In genomic region chr9:134243778-134244467, GRCh38 we compare ENCODE assay signal across 9 cellular contexts.
A peak's percentile ranks its signal among the peaks of the same experiment; 100 is the strongest.
DNase-seq lines count a peak whose midpoint lies in the region; ATAC-seq and TF ChIP-seq lines count a peak whose summit lies in the region.
"Had no signal": no experiment of that assay in that cellular context is flagged by ENCODE, and none has a peak within 500 bp of the region (broad histone marks: within the 10 kb centered on the region; RNA-seq: fewer than 3 reads in every experiment).

No MANE protein-coding gene starts in this region.

- 32 to 56% (median 52%) methylated on average over 14 of the region's 14 CpGs for WGBS in stomach, 5 donors

- H3K27me3 Mint-ChIP-seq in activated CD4-positive, alpha-beta T cell treated with anti-CD3 and anti-CD28 coated beads, Interleukin-2, amount 10 ng/mL, durations not matched to agents 7 days and 5 days, result peaks cover 11% of the 10 kb centered on the region

- H3K4me1 Mint-ChIP-seq in activated CD4-positive, alpha-beta T cell treated with anti-CD3 and anti-CD28 coated beads, Interleukin-2, amount 10 ng/mL, durations not matched to agents 7 days and 5 days, result peaks cover 4% of the 10 kb centered on the region

- H3K4me3 ChIP-seq in stomach, result no peak overlapping the region

- no peak for TF ChIP-seq EP300 in stomach (IDR thresholded peaks at IDR 0.05)

- TF ChIP-seq POLR2A in stomach (IDR thresholded peaks at IDR 0.05), result no peak

- TF ChIP-seq CTCF in stomach (IDR thresholded peaks at IDR 0.05), result no peak

- H3K4me1 ChIP-seq in stomach, result peaks cover 0 to 11% (median 0%) of the 10 kb centered on the region in 4 donors

- intact Hi-C loops in stomach (cut with DNase I; ENCODE audit: low total_unique reads), result no loop called here

- H3K36me3 Mint-ChIP-seq in activated CD4-positive, alpha-beta T cell treated with anti-CD3 and anti-CD28 coated beads, Interleukin-2, amount 10 ng/mL, durations not matched to agents 7 days and 5 days (ENCODE audit: low read depth), result no peaks in the 10 kb centered on the region

- H3K27ac ChIP-seq in stomach, result no peak overlapping the region

- CTCF ChIA-PET in activated CD4-positive, alpha-beta T cell treated with anti-CD3 and anti-CD28 coated beads, Interleukin-2, amount 10 ng/mL, durations not matched to agents 7 days and 5 days (lab: Charles Lee), result interaction anchor here (0.6 kb wide), 1 partner anchor 1202 kb away, joined by 3 read pairs; no protein-coding TSS in a partner anchor

- no peaks in the 10 kb centered on the region for H3K36me3 ChIP-seq in stomach

- DNase-seq in activated CD4-positive, alpha-beta T cell treated with anti-CD3 and anti-CD28 coated beads for 4 hours, result peak; percentile 30 to 33
- DNase-seq in activated CD4-positive, alpha-beta T cell treated with anti-CD3 and anti-CD28 coated beads, Interleukin-2, amount 10 ng/mL, durations not matched to agents 7 days and 5 days, result no peak
- peak; percentile 26 for DNase-seq in activated CD8-positive, alpha-beta memory T cell treated with anti-CD3 and anti-CD28 coated beads, Interleukin-2, amount 50 U/mL, for 4 hours
- peak; percentile 18 for DNase-seq in iris pigment epithelial cell (ENCODE audit: low read depth)
- DNase-seq in stomach, result peak; percentile 47
- DNase-seq in amniotic stem cell (lab: John Stamatoyannopoulos, UW), result no peak
- DNase-seq: effector CD8-positive, alpha-beta T cell had no signal

- H3K27me3 ChIP-seq in stomach, result peaks cover 0 to 38% (median 0%) of the 10 kb centered on the region in 3 donors

- H3K27ac Mint-ChIP-seq in activated CD4-positive, alpha-beta T cell treated with anti-CD3 and anti-CD28 coated beads, Interleukin-2, amount 10 ng/mL, durations not matched to agents 7 days and 5 days, result no peak overlapping the region

- peaks cover 10% of the 10 kb centered on the region for H3K9me3 Mint-ChIP-seq in activated CD4-positive, alpha-beta T cell treated with anti-CD3 and anti-CD28 coated beads, Interleukin-2, amount 10 ng/mL, durations not matched to agents 7 days and 5 days

- POLR2A ChIA-PET in activated CD4-positive, alpha-beta T cell treated with anti-CD3 and anti-CD28 coated beads, Interleukin-2, amount 10 ng/mL, durations not matched to agents 7 days and 5 days (lab: Charles Lee), result no interaction called here

- H3K9me3 ChIP-seq in stomach, result peaks cover 0 to 17% (median 11%) of the 10 kb centered on the region in 4 donors

- H3K4me3 Mint-ChIP-seq in activated CD4-positive, alpha-beta T cell treated with anti-CD3 and anti-CD28 coated beads, Interleukin-2, amount 10 ng/mL, durations not matched to agents 7 days and 5 days, result no peak overlapping the region

- ATAC-seq in GM18520 (IDR thresholded peaks at IDR 0.05; ENCODE audit: unreplicated experiment), result no peak
- ATAC-seq in HG03108 (IDR thresholded peaks at IDR 0.05; ENCODE audit: unreplicated experiment), result no peak

Comparison
In these comparisons a context has a peak if more than half of its experiments do, and no peak if none do; other contexts are left out.
1. DNase-seq: peak in activated CD4-positive, alpha-beta T cell treated with anti-CD3 and anti-CD28 coated beads for 4 hours (2 of 2), activated CD8-positive, alpha-beta memory T cell treated with anti-CD3 and anti-CD28 coated beads, Interleukin-2, amount 50 U/mL, for 4 hours (single experiment), iris pigment epithelial cell (single experiment) and stomach (single experiment); none in activated CD4-positive, alpha-beta T cell treated with anti-CD3 and anti-CD28 coated beads, Interleukin-2, amount 10 ng/mL, durations not matched to agents 7 days and 5 days (single experiment) and amniotic stem cell (single experiment).